In the genomic region with DNA sequence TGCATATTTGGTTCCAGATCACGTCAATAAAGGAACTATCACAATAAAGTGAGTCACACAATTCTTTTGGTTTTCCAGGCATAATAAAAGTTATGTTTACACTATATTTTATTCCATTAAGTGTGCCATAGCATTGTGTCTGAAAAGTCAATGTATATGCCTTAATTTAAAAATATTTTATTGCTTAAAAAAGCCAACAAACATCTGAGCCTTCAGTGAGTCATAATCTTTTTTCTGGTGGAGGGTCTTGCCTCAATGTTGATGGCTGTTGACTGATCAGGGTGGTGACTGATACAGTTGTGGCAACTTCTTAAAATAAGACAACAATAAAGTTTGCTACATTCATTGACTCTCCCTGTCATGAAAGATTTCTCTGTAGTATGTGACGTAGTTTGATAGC, we compare ENCODE assay signal across 10 cellular contexts.
"Had no signal": no experiment of that assay in that cellular context is flagged by ENCODE, and none has a peak within 500 bp of the region (broad histone marks: within the 10 kb centered on the region; RNA-seq: fewer than 3 reads in every experiment).

No MANE protein-coding gene starts in this region.

- H3K4me3 ChIP-seq: GM23248, HAP-1, K562 had no signal

- ATAC-seq: HCT116, K562 had no signal

- H2AFZ ChIP-seq: GM23248 had no signal

- FAIRE-seq: HTR-8/SVneo had no signal

- H3K27ac ChIP-seq: GM23248 had no signal

- H3K9me3 ChIP-seq: HAP-1 had no signal

- DNase-seq: GM23248, GOT3, H7, HFFc6, IMR-90, KG1 had no signal

- H3K36me3 ChIP-seq: HAP-1 had no signal
